In genomic region chr1:45455162-45455561, GRCh38 we compare ENCODE assay signal across 22 cellular contexts. TPM values are rescaled to one million over a fixed set of nuclear protein-coding genes. Genes with fewer than 3 reads are reported as not detected.
"Had no signal": no experiment of that assay in that cellular context is flagged by ENCODE, and none has a peak within 500 bp of the region (broad histone marks: within the 10 kb centered on the region; RNA-seq: fewer than 3 reads in every experiment).

No MANE protein-coding gene starts in this region.

- H3K27ac ChIP-seq: coronary artery, gastroesophageal sphincter, hepatocyte, spleen, tibial nerve, WERI-Rb-1 had no signal

- H3K27me3 Mint-ChIP-seq: activated CD4-positive, alpha-beta memory T cell treated with anti-CD3 and anti-CD28 coated beads, Interleukin-2, amount 10 ng/mL, durations not matched to agents 7 days and 5 days; activated CD4-positive, alpha-beta T cell treated with anti-CD3 and anti-CD28 coated beads, Interleukin-2, amount 10 ng/mL, durations not matched to agents 7 days and 5 days; activated T-cell treated with anti-CD3 and anti-CD28 coated beads, Interleukin-2, amount 50 U/mL, for 24 hours; activated T-helper 17 cell treated with anti-CD3 and anti-CD28 coated beads, Interleukin-2, amount 50 U/mL, for 72 hours; naive thymus-derived CD8-positive, alpha-beta T cell had no signal

- H2AFZ ChIP-seq: hepatocyte had no signal

- H3K27ac Mint-ChIP-seq: activated CD4-positive, alpha-beta memory T cell treated with anti-CD3 and anti-CD28 coated beads, Interleukin-2, amount 10 ng/mL, durations not matched to agents 7 days and 5 days; activated CD4-positive, alpha-beta T cell treated with anti-CD3 and anti-CD28 coated beads, Interleukin-2, amount 10 ng/mL, durations not matched to agents 7 days and 5 days; activated naive CD4-positive, alpha-beta T cell treated with anti-CD3 and anti-CD28 coated beads, Interleukin-2, amount 50 U/mL, for 72 hours; activated T-cell treated with anti-CD3 and anti-CD28 coated beads, Interleukin-2, amount 50 U/mL, for 24 hours; activated T-helper 17 cell treated with anti-CD3 and anti-CD28 coated beads, Interleukin-2, amount 50 U/mL, for 72 hours; immature natural killer cell; T-helper 1 cell treated with Interleukin-12 subunit alpha and Interleukin-12 subunit beta and Interleukin-4 antibody, amounts not matched to agents 30 μg/mL and 1 μg/mL, for 36 hours had no signal

- H3K36me3 ChIP-seq: gastroesophageal sphincter, tibial nerve, WERI-Rb-1 had no signal

- H3K9me3 ChIP-seq: gastroesophageal sphincter, spleen, tibial nerve had no signal

- H3K4me1 Mint-ChIP-seq: activated CD4-positive, alpha-beta memory T cell treated with anti-CD3 and anti-CD28 coated beads, Interleukin-2, amount 10 ng/mL, durations not matched to agents 7 days and 5 days; activated T-helper 17 cell treated with anti-CD3 and anti-CD28 coated beads, Interleukin-2, amount 50 U/mL, for 72 hours; immature natural killer cell; neural crest cell had no signal

- H3K27me3 ChIP-seq: gastroesophageal sphincter, hepatocyte, spleen, tibial nerve had no signal

- H3K79me2 ChIP-seq: hepatocyte had no signal

- H3K4me3 Mint-ChIP-seq: activated CD4-positive, alpha-beta memory T cell treated with anti-CD3 and anti-CD28 coated beads, Interleukin-2, amount 10 ng/mL, durations not matched to agents 7 days and 5 days; activated CD4-positive, alpha-beta T cell treated with anti-CD3 and anti-CD28 coated beads, Interleukin-2, amount 10 ng/mL, durations not matched to agents 7 days and 5 days; activated T-cell treated with anti-CD3 and anti-CD28 coated beads, Interleukin-2, amount 50 U/mL, for 24 hours; activated T-helper 17 cell treated with anti-CD3 and anti-CD28 coated beads, Interleukin-2, amount 50 U/mL, for 72 hours; immature natural killer cell; naive thymus-derived CD8-positive, alpha-beta T cell; neural crest cell; T-helper 1 cell treated with Interleukin-12 subunit alpha and Interleukin-12 subunit beta and Interleukin-4 antibody, amounts not matched to agents 30 μg/mL and 1 μg/mL, for 36 hours had no signal

- H3K4me2 ChIP-seq: hepatocyte had no signal

- H3K9me3 Mint-ChIP-seq: activated CD4-positive, alpha-beta memory T cell treated with anti-CD3 and anti-CD28 coated beads, Interleukin-2, amount 10 ng/mL, durations not matched to agents 7 days and 5 days; activated CD4-positive, alpha-beta T cell treated with anti-CD3 and anti-CD28 coated beads, Interleukin-2, amount 10 ng/mL, durations not matched to agents 7 days and 5 days; activated naive CD4-positive, alpha-beta T cell treated with anti-CD3 and anti-CD28 coated beads, Interleukin-2, amount 50 U/mL, for 72 hours; activated T-cell treated with anti-CD3 and anti-CD28 coated beads, Interleukin-2, amount 50 U/mL, for 24 hours; activated T-helper 17 cell treated with anti-CD3 and anti-CD28 coated beads, Interleukin-2, amount 50 U/mL, for 72 hours; immature natural killer cell; naive thymus-derived CD8-positive, alpha-beta T cell; neural crest cell; T-helper 1 cell treated with Interleukin-12 subunit alpha and Interleukin-12 subunit beta and Interleukin-4 antibody, amounts not matched to agents 30 μg/mL and 1 μg/mL, for 36 hours had no signal

- H3K4me3 ChIP-seq: coronary artery, gastroesophageal sphincter, hepatocyte, spleen, tibial nerve had no signal

- H3K36me3 Mint-ChIP-seq: activated naive CD4-positive, alpha-beta T cell treated with anti-CD3 and anti-CD28 coated beads, Interleukin-2, amount 50 U/mL, for 72 hours had no signal

- H3K4me1 ChIP-seq: gastroesophageal sphincter, spleen, tibial nerve had no signal

- DNase-seq: activated CD4-positive, alpha-beta memory T cell treated with anti-CD3 and anti-CD28 coated beads, Interleukin-2, amount 10 ng/mL, durations not matched to agents 7 days and 5 days; activated CD4-positive, alpha-beta T cell treated with anti-CD3 and anti-CD28 coated beads for 1 hour; activated CD4-positive, alpha-beta T cell treated with anti-CD3 and anti-CD28 coated beads, Interleukin-2, amount 10 ng/mL, durations not matched to agents 7 days and 5 days; activated CD8-positive, alpha-beta memory T cell treated with anti-CD3 and anti-CD28 coated beads, Interleukin-2, amount 50 U/mL, for 48 hours; activated naive CD4-positive, alpha-beta T cell; activated T-cell treated with anti-CD3 and anti-CD28 coated beads, Interleukin-2, amount 50 U/mL, for 24 hours; naive thymus-derived CD8-positive, alpha-beta T cell; occipital lobe; right cardiac atrium; spleen; stimulated activated naive CD4-positive, alpha-beta T cell; T-helper 9 cell; WERI-Rb-1 had no signal

- ATAC-seq: activated naive CD4-positive, alpha-beta T cell treated with anti-CD3 and anti-CD28 coated beads, Interleukin-2, amount 50 U/mL, for 72 hours; activated T-helper 17 cell treated with anti-CD3 and anti-CD28 coated beads, Interleukin-2, amount 50 U/mL, for 72 hours; gastroesophageal sphincter; naive thymus-derived CD8-positive, alpha-beta T cell; right cardiac atrium had no signal

RNA-seq across cellular contexts. Expression of gene CCDC163, which starts 44.7 kb away (rescaled TPM):
- total RNA-seq: occipital lobe had no signal
